12 cellular contexts compared by ENCODE assay signal in genomic region chr18:21167641-21168372, GRCh38. TPM values are rescaled to one million over a fixed set of nuclear protein-coding genes. Genes with fewer than 3 reads are reported as not detected.
A peak's percentile ranks its signal among the peaks of the same experiment; 100 is the strongest.
DNase-seq lines count a peak whose midpoint lies in the region; FAIRE-seq and TF ChIP-seq lines count a peak whose summit lies in the region.
"Had no signal": no experiment of that assay in that cellular context is flagged by ENCODE, and none has a peak within 500 bp of the region (broad histone marks: within the 10 kb centered on the region; RNA-seq: fewer than 3 reads in every experiment).

No MANE protein-coding gene starts in this region.

- BruUV-seq in A673 (replicated peaks; lab: Mats Ljungman, UMichigan): no TSS peak

- CTCF ChIA-PET in A673 (lab: Charles Lee): no interaction called here

- H3K9me3 ChIP-seq in neutrophil (no peaks in the 10 kb centered on the region), A673 (ENCODE audit: low read depth, low read length, poor library complexity, severe bottlenecking) (no peaks in the 10 kb centered on the region)
- H3K9me3 ChIP-seq: adrenal gland, upper lobe of left lung had no signal

- peak; percentile 32 for FAIRE-seq in bronchial epithelial cell (lab: Jason Lieb, UNC)

- H3K4me1 ChIP-seq in neutrophil (ENCODE audit: control insufficient read depth in 1 of 2, insufficient read depth in 1 of 2, low read depth in 1 of 2, low read length in 1 of 2): peaks cover 25 to 28% of the 10 kb centered on the region in 2 experiments
- no peaks in the 10 kb centered on the region for H3K4me1 ChIP-seq in A673 (ENCODE audit: insufficient read depth, low read length, poor library complexity, severe bottlenecking)

- H3K4me3 ChIP-seq in H7 (ENCODE audit: insufficient read depth, low read depth, low read length): no peak overlapping the region
- no peak overlapping the region for H3K4me3 ChIP-seq in bronchial epithelial cell (ENCODE audit: low read depth, low read length)
- no peak overlapping the region for H3K4me3 ChIP-seq in neutrophil (ENCODE audit: low read depth in 1 of 2, low read length in 1 of 2)
- no peak overlapping the region for H3K4me3 ChIP-seq in A673 (ENCODE audit: low read depth, low read length, poor library complexity, severe bottlenecking)
- H3K4me3 ChIP-seq: adrenal gland, upper lobe of left lung had no signal

- TF ChIP-seq CTCF in bronchial epithelial cell (IDR thresholded peaks at IDR 0.05; ENCODE audit: insufficient read depth, low read length, severe bottlenecking) (no peak), neutrophil (IDR thresholded peaks at IDR 0.05) (no peak), A673 (conservative IDR thresholded peaks at IDR 0.05; ENCODE audit: low read depth, low read length) (no peak)

- POLR2A ChIA-PET in A673 (lab: Charles Lee; ENCODE audit: low non-redundant PET): no interaction called here

- H3K27me3 ChIP-seq in H7 (ENCODE audit: control insufficient read depth, insufficient read depth, low read length) (no peaks in the 10 kb centered on the region), bronchial epithelial cell (ENCODE audit: control insufficient read depth, insufficient read depth, low read length) (no peaks in the 10 kb centered on the region), neutrophil (no peaks in the 10 kb centered on the region), A673 (replicated peaks; ENCODE audit: insufficient read depth, low read depth, low read length, poor library complexity) (no peaks in the 10 kb centered on the region)
- H3K27me3 ChIP-seq: adrenal gland, upper lobe of left lung had no signal

- intact Hi-C loops in A673 (cut with micrococcal nuclease; ENCODE audit: unreplicated experiment): no loop called here

- DNase-seq in H7 (peak; percentile 76), NCI-H2196 (lab: John Stamatoyannopoulos, UW; ENCODE audit: unreplicated experiment) (peak; percentile 78), bronchial epithelial cell (ENCODE audit: low read depth) (peak; percentile 49), 8988T (no peak), A673 (ENCODE audit: low spot score) (no peak), germinal center (ENCODE audit: low spot score) (no peak)
- DNase-seq in activated T-cell treated with anti-CD3 and anti-CD28 coated beads, Interleukin-2, amount 50 U/mL, for 48 hours: no peak
- DNase-seq: HFFc6; stimulated activated CD4-positive, alpha-beta T cell treated with anti-CD3 and anti-CD28 coated beads, Interleukin-4, amount 100 ng/mL, for 24 hours had no signal

- H3K27ac ChIP-seq in neutrophil (peak overlapping the region; percentile 9), A673 (ENCODE audit: low read depth, low read length, poor library complexity, severe bottlenecking) (no peak overlapping the region)
- H3K27ac ChIP-seq: adrenal gland, upper lobe of left lung had no signal

- H3K36me3 ChIP-seq in H7 (replicated peaks; ENCODE audit: control insufficient read depth, insufficient read depth, low read length): no peaks in the 10 kb centered on the region
- H3K36me3 ChIP-seq in bronchial epithelial cell (ENCODE audit: control insufficient read depth, insufficient read depth, low read length): no peaks in the 10 kb centered on the region
- H3K36me3 ChIP-seq in neutrophil: no peaks in the 10 kb centered on the region
- no peaks in the 10 kb centered on the region for H3K36me3 ChIP-seq in A673 (ENCODE audit: insufficient read depth, low read length, poor library complexity, severe bottlenecking)
- H3K36me3 ChIP-seq: adrenal gland, upper lobe of left lung had no signal

RNA-seq across cellular contexts. Expression of gene ROCK1, which starts 56.2 kb away (rescaled TPM):
- total RNA-seq in H7 (2014; rRNA removed; shearing (Covaris generic)): 20.0 and 21.7 TPM in 2 replicates
- 16.6 and 27.4 TPM in 2 replicates for total RNA-seq in bronchial epithelial cell
- total RNA-seq in A673 (2021): 34.9 and 38.1 TPM in 2 replicates

Comparison
In these comparisons a context has a peak if more than half of its experiments do, and no peak if none do; other contexts are left out.
1. DNase-seq: peak in H7 (single experiment), NCI-H2196 (single experiment) and bronchial epithelial cell (single experiment); none in 8988T (single experiment), A673 (single experiment), germinal center (single experiment) and activated T-cell treated with anti-CD3 and anti-CD28 coated beads, Interleukin-2, amount 50 U/mL, for 48 hours (0 of 2).